8 cellular contexts compared by ENCODE assay signal in genomic region chr6:41779336-41779735, GRCh38. TPM values are rescaled to one million over a fixed set of nuclear protein-coding genes. Genes with fewer than 3 reads are reported as not detected.
A peak's percentile ranks its signal among the peaks of the same experiment; 100 is the strongest.
DNase-seq lines count a peak whose midpoint lies in the region; ATAC-seq, FAIRE-seq and TF ChIP-seq lines count a peak whose summit lies in the region.

No MANE protein-coding gene starts in this region.

- H3K4me3 ChIP-seq in Loucy (ENCODE audit: low read length, poor library complexity, severe bottlenecking) (peak overlapping the region; percentile 96), H1 (ENCODE audit: extremely low read depth in 1 of 4, insufficient read depth in 2 of 4, low read depth in 3 of 4, low read length in 4 of 4) (peak overlapping the region; percentile 55 to 85 (median 64)), adrenal gland (peak overlapping the region in 2 of 4 donors; percentile 26 to 75)

- no peak overlapping the region; the same call in 1 of the 2 replicates for H2AFZ ChIP-seq in Loucy (ENCODE audit: low read length)
- H2AFZ ChIP-seq in H1 (ENCODE audit: low read length) = no peak overlapping the region

- TF ChIP-seq RAD21 in H1 (IDR thresholded peaks at IDR 0.05 in 1 of 2, conservative IDR thresholded peaks at IDR 0.05 in 1 of 2; ENCODE audit: low read depth in 2 of 2, low read length in 2 of 2) = no peak

- no peak overlapping the region; the same call in 1 of the 2 replicates for H4K8ac ChIP-seq in H1 (ENCODE audit: extremely low read depth, insufficient read depth, low read length)

- peaks cover 8% of the 10 kb centered on the region for H3K23me2 ChIP-seq in H1 (ENCODE audit: low read depth, low read length)

- no peak for DNase-seq in H1 (ENCODE audit: low read depth in 1 of 2, low spot score in 2 of 2)
- DNase-seq in osteocyte (ENCODE audit: extremely low spot score, unreplicated experiment) = no peak
- DNase-seq in adrenal gland = no peak
- DNase-seq in stimulated activated CD4-positive, alpha-beta T cell treated with anti-CD3 and anti-CD28 coated beads, Interleukin-4, amount 100 ng/mL, for 1 hour = no peak
- DNase-seq in SHP77 (lab: John Stamatoyannopoulos, UW) = no peak
- no peak for DNase-seq in HuH-7.5 (ENCODE audit: low spot score)

- peak overlapping the region; percentile 87 for H3K4me3 Mint-ChIP-seq in osteocyte (ENCODE audit: unreplicated experiment)

- H3K9ac ChIP-seq in Loucy (ENCODE audit: low read depth, low read length, poor library complexity, severe bottlenecking) = peak overlapping the region; percentile 79
- peak overlapping the region in 1 of 4 experiments; percentile 57; a peak in 1 of 7 replicates for H3K9ac ChIP-seq in H1 (replicated peaks in 1 of 4; ENCODE audit: extremely low read depth in 1 of 4, low read depth in 3 of 4, low read length in 3 of 4)

- no peak overlapping the region for H4K91ac ChIP-seq in H1 (replicated peaks; ENCODE audit: insufficient read length, low read length)

- H3K23ac ChIP-seq in H1 (ENCODE audit: insufficient read length) = no peak overlapping the region

- H3K27ac ChIP-seq in H1 (ENCODE audit: low read depth, low read length) (no peak overlapping the region), adrenal gland (peak overlapping the region in 1 of 5 donors; percentile 74)

- no peak overlapping the region for H2BK5ac ChIP-seq in H1 (ENCODE audit: low read depth, low read length)

- H3K9me3 ChIP-seq in Loucy (ENCODE audit: insufficient read depth, low read depth, low read length) (no peaks in the 10 kb centered on the region), H1 (ENCODE audit: insufficient read depth in 2 of 2, low read depth in 1 of 2, low read length in 1 of 2) (no peaks in the 10 kb centered on the region), adrenal gland (replicated peaks in 1 of 3) (no peaks in the 10 kb centered on the region)

- H3K4me2 ChIP-seq in Loucy (ENCODE audit: low read depth, low read length, poor library complexity, severe bottlenecking) = peak overlapping the region; percentile 90
- H3K4me2 ChIP-seq in H1 (ENCODE audit: insufficient read depth in 1 of 2, low read depth in 2 of 2, low read length in 2 of 2) = peak overlapping the region; percentile 74 to 76

- H3K27me3 Mint-ChIP-seq in osteocyte (ENCODE audit: unreplicated experiment) = no peaks in the 10 kb centered on the region

- no peak overlapping the region for H2AK5ac ChIP-seq in H1 (ENCODE audit: low read depth, low read length)

- CTCF ChIA-PET in H1 (lab: Charles Lee; ENCODE audit: partially characterized antibody) = no interaction called here

- H3K4me1 ChIP-seq in Loucy (ENCODE audit: insufficient read depth, low read length, poor library complexity, severe bottlenecking) (peaks cover 18% of the 10 kb centered on the region), H1 (replicated peaks in 1 of 4; ENCODE audit: control insufficient read depth in 3 of 4, insufficient read depth in 4 of 4, low read length in 3 of 4) (peaks cover 2 to 7% (median 5%) of the 10 kb centered on the region in 4 experiments; a peak in 4 of 7 replicates), adrenal gland (replicated peaks in 1 of 2) (peaks cover 19 to 21% of the 10 kb centered on the region in 2 donors)

- no peak overlapping the region for H3K14ac ChIP-seq in H1 (ENCODE audit: insufficient read length)

- no peak for TF ChIP-seq POLR2A in H1 (IDR thresholded peaks at IDR 0.05; ENCODE audit: control extremely low read depth in 1 of 2, low read depth in 2 of 2, low read length in 2 of 2)
- TF ChIP-seq POLR2A in adrenal gland (IDR thresholded peaks at IDR 0.05) = no peak

- no peaks in the 10 kb centered on the region for H3F3A ChIP-seq in Loucy (ENCODE audit: low read depth)

- no peak overlapping the region for H3K18ac ChIP-seq in H1 (ENCODE audit: extremely low read depth, low read length)

- H3K27me3 ChIP-seq in Loucy (ENCODE audit: insufficient read depth, low read length, poor library complexity, severe bottlenecking) = no peaks in the 10 kb centered on the region
- peaks cover 2 to 24% (median 11%) of the 10 kb centered on the region in 4 experiments; a peak in 6 of 7 replicates for H3K27me3 ChIP-seq in H1 (replicated peaks in 1 of 4; ENCODE audit: control insufficient read depth in 3 of 4, extremely low read depth in 1 of 4, insufficient read depth in 3 of 4, low read length in 3 of 4)
- no peaks in the 10 kb centered on the region for H3K27me3 ChIP-seq in adrenal gland

- H3K56ac ChIP-seq in H1 (replicated peaks; ENCODE audit: insufficient read length, low read depth, low read length) = no peak overlapping the region

- no peak for TF ChIP-seq EP300 in H1 (IDR thresholded peaks at IDR 0.05; ENCODE audit: borderline replicate concordance in 1 of 2, low read depth in 2 of 2, low read length in 2 of 2)

- H4K5ac ChIP-seq in H1 (ENCODE audit: insufficient read length, low read depth, low read length) = no peak overlapping the region

- no peak for TF ChIP-seq CTCF in Loucy (conservative IDR thresholded peaks at IDR 0.05; ENCODE audit: low read length)
- TF ChIP-seq CTCF in H1 (IDR thresholded peaks at IDR 0.05; ENCODE audit: control extremely low read depth in 1 of 3, insufficient read depth in 1 of 3, low read depth in 1 of 3, low read length in 3 of 3) = no peak
- no peak for TF ChIP-seq CTCF in osteocyte (IDR thresholded peaks at IDR 0.05)
- TF ChIP-seq CTCF in adrenal gland (IDR thresholded peaks at IDR 0.05) = no peak

- FAIRE-seq in H1 (lab: Jason Lieb, UNC) = no peak

- POLR2A ChIA-PET in H1 (lab: Charles Lee; ENCODE audit: partially characterized antibody) = interaction anchor here (1.0 kb wide), 1 partner anchor 45 kb away, joined by 3 read pairs; no protein-coding TSS in a partner anchor

- no peak overlapping the region for H2BK12ac ChIP-seq in H1 (ENCODE audit: low read depth, low read length)

- peak; percentile 5 for ATAC-seq in GM19467 (IDR thresholded peaks at IDR 0.05; ENCODE audit: unreplicated experiment)

- H2BK120ac ChIP-seq in H1 (replicated peaks; ENCODE audit: low read depth, low read length) = no peak overlapping the region

- no peak overlapping the region for H2BK20ac ChIP-seq in H1 (ENCODE audit: low read length)

- H3K79me2 ChIP-seq in Loucy (ENCODE audit: insufficient read depth, low read length) = peaks cover 9% of the 10 kb centered on the region
- no peaks in the 10 kb centered on the region for H3K79me2 ChIP-seq in H1 (ENCODE audit: control insufficient read depth in 1 of 2, insufficient read depth in 2 of 2, low read length in 2 of 2)

- H3K27ac Mint-ChIP-seq in osteocyte (ENCODE audit: unreplicated experiment) = peak overlapping the region; percentile 65

- H2BK15ac ChIP-seq in H1 (ENCODE audit: low read length) = no peak overlapping the region

- H3K36me3 Mint-ChIP-seq in osteocyte (ENCODE audit: unreplicated experiment) = peaks cover 2% of the 10 kb centered on the region

- intact Hi-C loops in adrenal gland (cut with DNase I) = loop anchor here (5.0 to 10.0 kb wide), 3 partner anchors 75 to 175 kb away; no protein-coding TSS in a partner anchor

- no peaks in the 10 kb centered on the region for H3K79me1 ChIP-seq in H1 (ENCODE audit: low read depth, low read length)

- 5% methylated on average over 5 of the region's 16 CpGs; no CpG with 5 or more reads in 1 of the 2 experiments for WGBS in H1 (ENCODE audit: extremely low coverage in 1 of 2, insufficient coverage in 1 of 2, insufficient read length in 1 of 2, insufficient replicate concordance in 2 of 2, low coverage in 1 of 2, low lambda C conversion rate in 2 of 2, missing lambda C conversion rate in 1 of 2), 2 experiments
- WGBS in adrenal gland, 4 donors = 4 to 5% (median 4%) methylated on average over 6 to 16 of the region's 16 CpGs

- H3K4me1 Mint-ChIP-seq in osteocyte (ENCODE audit: unreplicated experiment) = peaks cover 23% of the 10 kb centered on the region

- H3K4ac ChIP-seq in H1 (replicated peaks; ENCODE audit: insufficient read length, low read depth, low read length) = no peak overlapping the region

- no peaks in the 10 kb centered on the region for H3K9me2 ChIP-seq in Loucy (replicated peaks; ENCODE audit: low read depth, low read length)

- H3K9me3 Mint-ChIP-seq in osteocyte (ENCODE audit: unreplicated experiment) = no peaks in the 10 kb centered on the region

- H4K20me1 ChIP-seq in Loucy (ENCODE audit: insufficient read depth, low read length, poor library complexity, severe bottlenecking) (peaks cover 5% of the 10 kb centered on the region), H1 (replicated peaks in 1 of 2; ENCODE audit: control insufficient read depth in 1 of 2, insufficient read depth in 2 of 2, low read length in 2 of 2) (peaks cover 0 to 3% of the 10 kb centered on the region in 2 experiments)

- H3K36me3 ChIP-seq in Loucy (ENCODE audit: insufficient read depth, low read length) = no peaks in the 10 kb centered on the region
- no peaks in the 10 kb centered on the region; a peak in 1 of 8 replicates for H3K36me3 ChIP-seq in H1 (ENCODE audit: control insufficient read depth in 2 of 4, insufficient read depth in 4 of 4, low read length in 3 of 4)
- H3K36me3 ChIP-seq in adrenal gland (replicated peaks in 1 of 2) = peaks cover 0 to 16% of the 10 kb centered on the region in 2 donors

RNA-seq across cellular contexts. Expression of gene FRS3, which starts 0.4 kb away (rescaled TPM):
- total RNA-seq in H1 (2021; fragmentation: NEBNext Ultra II Directional; extraction: Animal tissue kit (Norgen Biotek cat#: 25700)) = 3.4 and 3.9 TPM in 2 replicates
- polyA plus RNA-seq in H1 (2011; rRNA removed) (4.4 and 8.4 TPM in 2 replicates), adrenal gland (10 to 100 TPM in 2 of 3 donors, 1 to 10 TPM in 1; 2.1 to 21.2 (median 14.0) TPM)
- 5.4 TPM for polyA plus RNA-seq in H1 (2011; cell fraction: cytosol; rRNA removed)
- 14.9 TPM for polyA plus RNA-seq in H1 (2011; cell fraction: nucleus; rRNA removed)
- polyA plus RNA-seq in H1 (2012, experiment 1 of 2) = 1.3 to 4.2 TPM (median 3.1 TPM) in 4 replicates
- 4.2 TPM for polyA plus RNA-seq in H1 (2012, experiment 2 of 2)
- polyA plus RNA-seq in H1 (2013, experiment 1 of 2) = 2.8 TPM
- polyA plus RNA-seq in H1 (2013, experiment 2 of 2) = 2.5 TPM
- 1.1 and 2.8 TPM in 2 replicates for polyA minus RNA-seq in H1 (2011; rRNA and poly(A)+ RNA removed)
- 3.6 TPM for polyA minus RNA-seq in H1 (2011; cell fraction: cytosol; rRNA and poly(A)+ RNA removed)
- 3.2 TPM for polyA minus RNA-seq in H1 (2011; cell fraction: nucleus; rRNA and poly(A)+ RNA removed)
- total RNA-seq in osteocyte (3.4 and 3.9 TPM in 2 replicates), adrenal gland (10 to 100 TPM in 1 of 8 donors, 1 to 10 TPM in 6, under 1 TPM in 1; 0.30 to 12.1 (median 5.4) TPM)

RNA-seq across cellular contexts. Expression of gene PRICKLE4, which starts 1.2 kb away (rescaled TPM):
- total RNA-seq in H1 (2021; fragmentation: NEBNext Ultra II Directional; extraction: Animal tissue kit (Norgen Biotek cat#: 25700)) = 0.67 and 1.4 TPM in 2 replicates
- 0.32 and 0.38 TPM in 2 replicates for polyA plus RNA-seq in H1 (2011; rRNA removed)
- polyA plus RNA-seq in H1 (2011; cell fraction: cytosol; rRNA removed) = 0.32 TPM
- polyA plus RNA-seq in H1 (2011; cell fraction: nucleus; rRNA removed) = 2.4 TPM
- polyA plus RNA-seq in H1 (2012, experiment 1 of 2) = 0.41 to 1.4 TPM (median 0.87 TPM) in 4 replicates
- polyA plus RNA-seq in H1 (2012, experiment 2 of 2) = not detected
- 0.57 TPM for polyA plus RNA-seq in H1 (2013, experiment 1 of 2)
- 0.22 TPM for polyA plus RNA-seq in H1 (2013, experiment 2 of 2)
- polyA minus RNA-seq in H1 (2011; rRNA and poly(A)+ RNA removed) = not detected in 2 replicates
- polyA minus RNA-seq in H1 (2011; cell fraction: cytosol; rRNA and poly(A)+ RNA removed) = not detected
- 2.4 TPM for polyA minus RNA-seq in H1 (2011; cell fraction: nucleus; rRNA and poly(A)+ RNA removed)
- total RNA-seq in osteocyte = 1.9 and 2.3 TPM in 2 replicates
- total RNA-seq in adrenal gland = 1 to 10 TPM in 6 of 8 donors, under 1 TPM in 1, not detected in 1; 0.28 to 7.1 (median 3.9) TPM
- 1 to 10 TPM in 2 of 3 donors, not detected in 1; 3.6 to 5.3 TPM for polyA plus RNA-seq in adrenal gland

RNA-seq across cellular contexts. Expression of gene TOMM6, which starts 8.2 kb away (rescaled TPM):
- total RNA-seq in H1 (2021; fragmentation: NEBNext Ultra II Directional; extraction: Animal tissue kit (Norgen Biotek cat#: 25700)) = 216 and 228 TPM in 2 replicates
- polyA plus RNA-seq in H1 (2011; rRNA removed) = 457 and 560 TPM in 2 replicates
- 411 TPM for polyA plus RNA-seq in H1 (2011; cell fraction: cytosol; rRNA removed)
- 121 TPM for polyA plus RNA-seq in H1 (2011; cell fraction: nucleus; rRNA removed)
- polyA plus RNA-seq in H1 (2012, experiment 1 of 2) = 269 to 362 TPM (median 306 TPM) in 4 replicates
- polyA plus RNA-seq in H1 (2012, experiment 2 of 2) = 244 TPM
- polyA plus RNA-seq in H1 (2013, experiment 1 of 2) = 295 TPM
- 293 TPM for polyA plus RNA-seq in H1 (2013, experiment 2 of 2)
- polyA minus RNA-seq in H1 (2011; rRNA and poly(A)+ RNA removed) = 89.9 and 99.3 TPM in 2 replicates
- 36.2 TPM for polyA minus RNA-seq in H1 (2011; cell fraction: cytosol; rRNA and poly(A)+ RNA removed)
- 41.6 TPM for polyA minus RNA-seq in H1 (2011; cell fraction: nucleus; rRNA and poly(A)+ RNA removed)
- 133 TPM in 2 replicates for total RNA-seq in osteocyte
- total RNA-seq in adrenal gland = 100 to 1,000 TPM; 146 to 281 (median 212) TPM
- 100 to 1,000 TPM; 272 to 507 (median 343) TPM for polyA plus RNA-seq in adrenal gland

RNA-seq across cellular contexts. Expression of gene PGC, which starts 32.1 kb away (rescaled TPM):
- not detected in 2 replicates for total RNA-seq in H1 (2021; fragmentation: NEBNext Ultra II Directional; extraction: Animal tissue kit (Norgen Biotek cat#: 25700))
- 0.09 and 0.25 TPM in 2 replicates for polyA plus RNA-seq in H1 (2011; rRNA removed)
- polyA plus RNA-seq in H1 (2011; cell fraction: cytosol; rRNA removed) = 0.22 TPM
- 0.21 TPM for polyA plus RNA-seq in H1 (2011; cell fraction: nucleus; rRNA removed)
- polyA plus RNA-seq in H1 (2012, experiment 1 of 2) = 0.23 TPM in 1 of 4 replicates, not detected in the others
- polyA plus RNA-seq in H1 (2012, experiment 2 of 2) = 0.13 TPM
- 0.04 TPM for polyA plus RNA-seq in H1 (2013, experiment 1 of 2)
- polyA plus RNA-seq in H1 (2013, experiment 2 of 2) = 0.07 TPM
- not detected in 2 replicates for polyA minus RNA-seq in H1 (2011; rRNA and poly(A)+ RNA removed)
- polyA minus RNA-seq in H1 (2011; cell fraction: cytosol; rRNA and poly(A)+ RNA removed) = not detected
- polyA minus RNA-seq in H1 (2011; cell fraction: nucleus; rRNA and poly(A)+ RNA removed) = not detected
- not detected in 2 replicates for total RNA-seq in osteocyte
- 1 to 10 TPM in 1 of 8 donors, under 1 TPM in 1, not detected in 6; 0.57 to 1.2 TPM for total RNA-seq in adrenal gland
- 1 to 10 TPM in 2 of 3 donors, not detected in 1; 1.1 to 1.6 TPM for polyA plus RNA-seq in adrenal gland

RNA-seq across cellular contexts. Expression of gene TFEB, which starts 43.9 kb away (rescaled TPM):
- total RNA-seq in H1 (2021; fragmentation: NEBNext Ultra II Directional; extraction: Animal tissue kit (Norgen Biotek cat#: 25700)) = 2.3 and 2.4 TPM in 2 replicates
- polyA plus RNA-seq in H1 (2011; rRNA removed) (5.9 and 6.7 TPM in 2 replicates), adrenal gland (10 to 100 TPM in 2 of 3 donors, 1 to 10 TPM in 1; 2.1 to 47.2 (median 18.4) TPM)
- polyA plus RNA-seq in H1 (2011; cell fraction: cytosol; rRNA removed) = 4.6 TPM
- 7.6 TPM for polyA plus RNA-seq in H1 (2011; cell fraction: nucleus; rRNA removed)
- polyA plus RNA-seq in H1 (2012, experiment 1 of 2) = 2.1 to 6.8 TPM (median 4.1 TPM) in 4 replicates
- 2.7 TPM for polyA plus RNA-seq in H1 (2012, experiment 2 of 2)
- polyA plus RNA-seq in H1 (2013, experiment 1 of 2) = 0.71 TPM
- 0.61 TPM for polyA plus RNA-seq in H1 (2013, experiment 2 of 2)
- polyA minus RNA-seq in H1 (2011; rRNA and poly(A)+ RNA removed) = 1.9 and 4.6 TPM in 2 replicates
- polyA minus RNA-seq in H1 (2011; cell fraction: cytosol; rRNA and poly(A)+ RNA removed) = 3.2 TPM
- polyA minus RNA-seq in H1 (2011; cell fraction: nucleus; rRNA and poly(A)+ RNA removed) = 2.8 TPM
- total RNA-seq in osteocyte (8.9 and 11.1 TPM in 2 replicates), adrenal gland (10 to 100 TPM; 13.3 to 27.1 (median 20.2) TPM)
